Comparison of ENCODE assay signal across 20 cellular contexts in the genomic region with DNA sequence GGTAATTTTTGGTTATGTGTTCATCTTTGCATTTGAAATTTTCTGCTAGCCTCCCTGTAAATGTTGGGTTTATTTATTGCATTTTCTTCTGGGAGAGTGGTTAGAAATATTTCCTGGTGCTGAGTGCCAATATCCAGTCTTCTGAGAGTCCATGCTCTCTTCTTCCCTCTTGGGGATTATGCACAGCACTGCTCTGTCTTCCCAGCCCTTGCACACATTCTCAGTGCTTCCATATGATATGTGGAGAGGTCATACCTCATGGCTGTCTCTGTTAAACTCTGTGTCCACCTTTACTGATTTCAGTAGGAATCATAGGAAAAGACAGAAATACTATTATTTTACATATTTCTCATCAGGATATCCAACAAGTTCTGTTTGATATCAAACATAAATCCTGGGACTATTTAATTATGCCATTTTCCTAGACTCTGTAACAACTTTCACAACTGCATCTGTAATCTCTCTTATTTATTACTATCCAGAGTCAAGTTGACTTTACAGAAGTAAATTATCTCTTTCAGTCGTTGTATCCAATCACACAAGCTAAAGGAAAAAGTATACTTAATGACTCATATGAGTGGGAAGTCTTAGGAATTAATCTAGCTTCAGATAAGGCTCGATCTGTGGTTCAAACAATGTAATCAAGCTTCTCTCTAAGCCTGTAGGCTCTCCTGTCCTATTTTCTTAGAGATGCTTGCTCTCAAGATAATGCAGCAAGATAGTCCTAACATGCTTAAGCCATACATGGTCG. TPM values are rescaled to one million over a fixed set of nuclear protein-coding genes. Genes with fewer than 3 reads are reported as not detected.
DNase-seq lines count a peak whose midpoint lies in the region; ATAC-seq, FAIRE-seq and TF ChIP-seq lines count a peak whose summit lies in the region.
"Had no signal": no experiment of that assay in that cellular context is flagged by ENCODE, and none has a peak within 500 bp of the region (broad histone marks: within the 10 kb centered on the region; RNA-seq: fewer than 3 reads in every experiment).

No MANE protein-coding gene starts in this region.

- 0 out of 2 replicates have a peak, but pooled peaks cover 10% of the 10 kb centered on the region for H3F3A ChIP-seq in GM23248 (ENCODE audit: insufficient read depth)

- ATAC-seq in A549, result no peak
- ATAC-seq in GM18909 (IDR thresholded peaks at IDR 0.05; ENCODE audit: poor library complexity, unreplicated experiment), result no peak
- ATAC-seq: activated CD8-positive, alpha-beta T cell treated with anti-CD3 and anti-CD28 coated beads, Interleukin-2, amount 10 ng/mL, durations not matched to agents 7 days and 5 days had no signal

- H3K79me1 ChIP-seq in trophoblast cell (ENCODE audit: low read length), result no peaks in the 10 kb centered on the region

- no peak overlapping the region for H4K91ac ChIP-seq in trophoblast cell (ENCODE audit: low read depth, low read length)

- H2BK5ac ChIP-seq in trophoblast cell (ENCODE audit: low read depth, low read length, poor library complexity), result no peak overlapping the region

- H3K4me1 ChIP-seq in A549 (no peaks in the 10 kb centered on the region; the same call in 1 of the 3 replicates), GM23248 (ENCODE audit: insufficient read depth) (peaks cover 11% of the 10 kb centered on the region; the same call in 1 of the 2 replicates), kidney (ENCODE audit: control insufficient read depth in 1 of 2, insufficient read depth in 1 of 2, low read depth in 1 of 2, low read length in 2 of 2) (no peaks in the 10 kb centered on the region), trophoblast cell (ENCODE audit: control insufficient read depth in 1 of 2, insufficient read depth in 2 of 2, low read length in 2 of 2) (peaks cover 0 to 2% of the 10 kb centered on the region in 2 experiments)

- no peak overlapping the region for H3K18ac ChIP-seq in trophoblast cell (ENCODE audit: low read length)

- no peaks in the 10 kb centered on the region for H3K79me2 ChIP-seq in GM23248 (ENCODE audit: insufficient read depth)
- no peaks in the 10 kb centered on the region for H3K79me2 ChIP-seq in trophoblast cell (ENCODE audit: control insufficient read depth, insufficient read depth, low read length, poor library complexity)

- H3K4me2 ChIP-seq in A549, result peak overlapping the region; percentile 12; the same call in 1 of the 3 replicates
- peak overlapping the region; percentile 5 for H3K4me2 ChIP-seq in GM23248 (ENCODE audit: unreplicated experiment)
- H3K4me2 ChIP-seq in trophoblast cell (ENCODE audit: low read length), result no peak overlapping the region
- H3K4me2 ChIP-seq: KMS-11 had no signal

- H2AK5ac ChIP-seq in trophoblast cell (ENCODE audit: low read length), result no peak overlapping the region

- H2BK120ac ChIP-seq in trophoblast cell (ENCODE audit: insufficient read depth, low read length, poor library complexity), result no peak overlapping the region

- H2BK12ac ChIP-seq in trophoblast cell (ENCODE audit: low read length), result no peak overlapping the region

- POLR2A ChIA-PET in A549 (lab: Yijun Ruan, JAX), result no interaction called here

- FAIRE-seq in A549 (lab: Jason Lieb, UNC) (no peak), kidney (lab: Jason Lieb, UNC) (peak; percentile 46)

- H3K27ac ChIP-seq in A549, result no peak overlapping the region
- H3K27ac ChIP-seq in GM23248, result no peak overlapping the region
- no peak overlapping the region for H3K27ac ChIP-seq in kidney (ENCODE audit: low read depth in 2 of 2, low read length in 2 of 2)
- no peak overlapping the region for H3K27ac ChIP-seq in trophoblast cell (ENCODE audit: low read depth, low read length)
- H3K27ac ChIP-seq: KMS-11, thoracic aorta had no signal

- TF ChIP-seq POLR2A in A549 (IDR thresholded peaks at IDR 0.05; ENCODE audit: low read length), result no peak

- no peak overlapping the region for H3K4ac ChIP-seq in trophoblast cell (ENCODE audit: low read depth, low read length)

- no peaks in the 10 kb centered on the region for H3K9me2 ChIP-seq in GM23248 (ENCODE audit: insufficient read depth)

- no peak overlapping the region for H3K23ac ChIP-seq in trophoblast cell (ENCODE audit: low read length)

- H3K36me3 ChIP-seq in GM23248 (ENCODE audit: low read depth) (no peaks in the 10 kb centered on the region), kidney (ENCODE audit: control insufficient read depth in 1 of 2, insufficient read depth in 2 of 2, low read length in 2 of 2) (no peaks in the 10 kb centered on the region), trophoblast cell (ENCODE audit: control insufficient read depth in 1 of 2, insufficient read depth in 2 of 2, low read length in 2 of 2) (no peaks in the 10 kb centered on the region)
- H3K36me3 ChIP-seq: thoracic aorta had no signal

- H3K14ac ChIP-seq in trophoblast cell (ENCODE audit: low read length), result no peak overlapping the region

- in situ Hi-C loops in GM23248 (cut with MboI), result no loop called here

- H2AFZ ChIP-seq in GM23248, result no peak overlapping the region
- no peak overlapping the region for H2AFZ ChIP-seq in trophoblast cell (ENCODE audit: insufficient read depth, low read length, poor library complexity)

- TF ChIP-seq EP300 in A549 (IDR thresholded peaks at IDR 0.05), result no peak

- intact Hi-C loops in kidney (cut with DNase I), result no loop called here

- no peak overlapping the region for H3K9ac ChIP-seq in GM23248
- no peak overlapping the region for H3K9ac ChIP-seq in kidney (ENCODE audit: low read length in 2 of 2)
- no peak overlapping the region for H3K9ac ChIP-seq in trophoblast cell (ENCODE audit: low read length)
- H3K9ac ChIP-seq: KMS-11 had no signal

- no peaks in the 10 kb centered on the region for H3K27me3 ChIP-seq in GM23248 (replicated peaks; ENCODE audit: insufficient read depth)
- H3K27me3 ChIP-seq in trophoblast cell (ENCODE audit: insufficient read depth, low read length), result no peaks in the 10 kb centered on the region

- H4K12ac ChIP-seq in trophoblast cell (ENCODE audit: low read depth, low read length), result no peak overlapping the region

- no peaks in the 10 kb centered on the region for H3K9me3 ChIP-seq in A549
- H3K9me3 ChIP-seq in GM23248 (ENCODE audit: low read depth), result no peaks in the 10 kb centered on the region
- H3K9me3 ChIP-seq in kidney (ENCODE audit: control insufficient read depth in 1 of 2, low read length in 2 of 2), result no peaks in the 10 kb centered on the region
- no peaks in the 10 kb centered on the region for H3K9me3 ChIP-seq in trophoblast cell (ENCODE audit: insufficient read depth, low read depth, low read length)
- H3K9me3 ChIP-seq: thoracic aorta had no signal

- no peak overlapping the region for H3K4me3 ChIP-seq in A549
- H3K4me3 ChIP-seq in GM23248, result no peak overlapping the region
- no peak overlapping the region for H3K4me3 ChIP-seq in kidney (ENCODE audit: low read length in 2 of 2)
- H3K4me3 ChIP-seq in trophoblast cell (ENCODE audit: low read depth, low read length), result no peak overlapping the region
- H3K4me3 ChIP-seq: lung, thoracic aorta had no signal

- no peak overlapping the region for H4K8ac ChIP-seq in trophoblast cell (ENCODE audit: low read depth, low read length)

- DNase-seq in A549 (ENCODE audit: low read depth in 1 of 2, low spot score in 1 of 2) (no peak), GM23248 (peak; percentile 32), astrocyte of the hippocampus (ENCODE audit: low read depth, low spot score) (peak; percentile 29), kidney (no peak), epidermal melanocyte (ENCODE audit: insufficient read length, low spot score) (no peak), RPMI8226 (no peak), trophoblast cell (no peak)
- DNase-seq: activated CD8-positive, alpha-beta T cell treated with anti-CD3 and anti-CD28 coated beads, Interleukin-2, amount 10 ng/mL, durations not matched to agents 7 days and 5 days; amygdala; H7; NCI-H1436; NCI-H524; stimulated activated CD4-positive, alpha-beta T cell treated with anti-CD3 and anti-CD28 coated beads, Interleukin-2, amount 100 ng/mL, for 48 hours had no signal

- no peaks in the 10 kb centered on the region for H4K20me1 ChIP-seq in GM23248 (ENCODE audit: insufficient read depth)

- TF ChIP-seq CTCF in A549 (IDR thresholded peaks at IDR 0.05), result no peak
- no peak for TF ChIP-seq CTCF in kidney (IDR thresholded peaks at IDR 0.05; ENCODE audit: borderline replicate concordance, extremely low read depth, insufficient read depth)

- WGBS in A549 (ENCODE audit: missing lambda C conversion rate), result 0% methylated on average over 3 of the region's 3 CpGs
- 9 to 17% methylated on average over 3 of the region's 3 CpGs for WGBS in GM23248 (ENCODE audit: low coverage in 1 of 2, low lambda C conversion rate in 2 of 2, missing lambda C conversion rate in 2 of 2), 2 experiments
- no CpG with 5 or more reads among the region's 3 CpGs for WGBS in trophoblast cell (ENCODE audit: extremely low coverage, insufficient coverage, insufficient read length)

- no peak for TF ChIP-seq RAD21 in A549 (conservative IDR thresholded peaks at IDR 0.05 in 1 of 2, IDR thresholded peaks at IDR 0.05 in 1 of 2)

- CTCF ChIA-PET in A549 (lab: Yijun Ruan, JAX), result no interaction called here

TF ChIP-seq in A549, 52 proteins besides CTCF, POLR2A, EP300 and RAD21 (continues in another document):
- no peak for TF ChIP-seq CBX8 (IDR thresholded peaks at IDR 0.05)

RNA-seq across cellular contexts. Expression of gene NXPE1, which starts 2.7 kb away (rescaled TPM):
- not detected in 2 replicates for polyA plus RNA-seq in A549 (2011; rRNA removed)
- polyA plus RNA-seq in A549 (2012; cell fraction: cytosol; rRNA removed), result not detected in 2 replicates
- not detected in 2 replicates for polyA plus RNA-seq in A549 (2012; cell fraction: nucleus; rRNA removed)
- polyA plus RNA-seq in A549 (2017; fragmentation: RNase III; extraction: RNeasy Plus Mini Kit Qiagen cat#74134 plus additional on column Dnase treatment), result not detected in 3 replicates
- polyA minus RNA-seq in A549 (2011; rRNA and poly(A)+ RNA removed), result not detected in 2 replicates
- total RNA-seq in GM23248 (2014; rRNA removed; shearing (Covaris generic)), result not detected in 2 replicates
- not detected in 2 replicates for polyA plus RNA-seq in GM23248 (2016; fragmentation: Nextera tagmentation; extraction: Ambion mirVana)
- total RNA-seq in kidney, result 0.25 TPM
- polyA plus RNA-seq in kidney (ENCODE audit: insufficient read depth, low read depth, low replicate concordance), result not detected
- not detected in 2 replicates for polyA plus RNA-seq in trophoblast cell (2013)
- total RNA-seq: activated CD8-positive, alpha-beta T cell treated with anti-CD3 and anti-CD28 coated beads, Interleukin-2, amount 10 ng/mL, durations not matched to agents 7 days and 5 days; activated T-helper 1 cell treated with anti-CD3 and anti-CD28 coated beads, Interleukin-12 subunit alpha, Interleukin-12 subunit beta, Interleukin-2, Interleukin-4 antibody, amounts not matched to agents 30 ng/mL and 10 ng/mL and 1 ng/mL, durations not matched to agents 14 hours and 24 hours and 36 hours; H7; lung; OCI-LY7; thoracic aorta had no signal
- polyA plus RNA-seq: AG04450, lung had no signal

RNA-seq across cellular contexts. Expression of gene NXPE4, which starts 33.2 kb away (rescaled TPM):
- polyA plus RNA-seq in A549 (2011; rRNA removed) (not detected in 2 replicates), A549 (2017; fragmentation: RNase III; extraction: RNeasy Plus Mini Kit Qiagen cat#74134 plus additional on column Dnase treatment) (not detected in 3 replicates), GM23248 (2016; fragmentation: Nextera tagmentation; extraction: Ambion mirVana) (not detected in 2 replicates), kidney (ENCODE audit: insufficient read depth, low read depth, low replicate concordance) (0.34 TPM)
- not detected in 2 replicates for polyA plus RNA-seq in A549 (2012; cell fraction: cytosol; rRNA removed)
- not detected in 2 replicates for polyA plus RNA-seq in A549 (2012; cell fraction: nucleus; rRNA removed)
- polyA minus RNA-seq in A549 (2011; rRNA and poly(A)+ RNA removed), result not detected in 2 replicates
- total RNA-seq in GM23248 (2014; rRNA removed; shearing (Covaris generic)), result not detected in 2 replicates
- total RNA-seq in kidney, result 0.63 TPM
- polyA plus RNA-seq in trophoblast cell (2013), result not detected in 2 replicates
- total RNA-seq: activated CD8-positive, alpha-beta T cell treated with anti-CD3 and anti-CD28 coated beads, Interleukin-2, amount 10 ng/mL, durations not matched to agents 7 days and 5 days; activated T-helper 1 cell treated with anti-CD3 and anti-CD28 coated beads, Interleukin-12 subunit alpha, Interleukin-12 subunit beta, Interleukin-2, Interleukin-4 antibody, amounts not matched to agents 30 ng/mL and 10 ng/mL and 1 ng/mL, durations not matched to agents 14 hours and 24 hours and 36 hours; H7; lung; OCI-LY7; thoracic aorta had no signal
- polyA plus RNA-seq: AG04450, lung had no signal

Comparison
In these comparisons a context has a peak if more than half of its experiments do, and no peak if none do; other contexts are left out.
1. DNase-seq: peak in GM23248 (single experiment) and astrocyte of the hippocampus (single experiment); none in A549 (0 of 2), kidney (single experiment), epidermal melanocyte (single experiment), RPMI8226 (single experiment) and trophoblast cell (0 of 2).